ENCODE assay signal across 16 cellular contexts in genomic region chr12:19529933-19530630, GRCh38.
DNase-seq lines count a peak whose midpoint lies in the region; TF ChIP-seq lines count a peak whose summit lies in the region.
"Had no signal": no experiment of that assay in that cellular context is flagged by ENCODE, and none has a peak within 500 bp of the region (broad histone marks: within the 10 kb centered on the region; RNA-seq: fewer than 3 reads in every experiment).

No MANE protein-coding gene starts in this region.

- POLR2A ChIA-PET in PC-9 (lab: Charles Lee; ENCODE audit: unreplicated experiment) = interaction anchor here (0.5 kb wide), 1 partner anchor 372 kb away, joined by 11 read pairs; no protein-coding TSS in a partner anchor

- intact Hi-C loops in PC-9 (cut with micrococcal nuclease; ENCODE audit: unreplicated experiment) (no loop called here), adrenal gland (cut with DNase I) (no loop called here)

- BruUV-seq in PC-9 (replicated peaks; lab: Mats Ljungman, UMichigan) = no TSS peak

- DNase-seq in BE2C = peak; percentile 16
- DNase-seq in PC-9 = no peak
- peak; percentile 76 to 85 for DNase-seq in dermis microvascular lymphatic vessel endothelial cell (ENCODE audit: low read depth in 2 of 2)
- DNase-seq in myocyte (ENCODE audit: low read depth) = peak; percentile 25
- no peak for DNase-seq in middle frontal gyrus (ENCODE audit: extremely low spot score, low spot score)
- no peak for DNase-seq in adrenal gland
- no peak for DNase-seq in T-helper 1 cell
- DNase-seq in NCI-H146 treated with DMSO at 0.1 percent for 48 hours (lab: John Stamatoyannopoulos, UW; ENCODE audit: unreplicated experiment) = no peak
- DNase-seq: activated naive CD8-positive, alpha-beta T cell treated with anti-CD3 and anti-CD28 coated beads for 36 hours; effector CD4-positive, alpha-beta T cell; head of caudate nucleus; left ventricle myocardium superior; NCI-H187 treated with DMSO at 0.1 percent for 48 hours; NCI-H774; WERI-Rb-1 had no signal

- no peaks in the 10 kb centered on the region for H4K20me1 ChIP-seq in PC-9 (ENCODE audit: insufficient read depth)

- H3K27me3 ChIP-seq in BE2C = no peaks in the 10 kb centered on the region
- H3K27me3 ChIP-seq in PC-9 (ENCODE audit: insufficient read depth, low read depth) = no peaks in the 10 kb centered on the region
- H3K27me3 ChIP-seq in adrenal gland = no peaks in the 10 kb centered on the region

- no peak overlapping the region for H2AFZ ChIP-seq in PC-9
- H2AFZ ChIP-seq: parathyroid adenoma had no signal

- H3F3A ChIP-seq in PC-9 (ENCODE audit: insufficient read depth, low read depth) = peaks cover 15% of the 10 kb centered on the region

- H3K79me2 ChIP-seq in PC-9 (ENCODE audit: low read depth) = no peaks in the 10 kb centered on the region
- H3K79me2 ChIP-seq: parathyroid adenoma had no signal

- H3K36me3 ChIP-seq in BE2C = no peaks in the 10 kb centered on the region
- H3K36me3 ChIP-seq in PC-9 (ENCODE audit: low read depth) = no peaks in the 10 kb centered on the region
- no peaks in the 10 kb centered on the region for H3K36me3 ChIP-seq in adrenal gland (replicated peaks in 1 of 2)
- H3K36me3 ChIP-seq: WERI-Rb-1 had no signal

- 62 to 66% (median 62%) methylated on average over 6 of the region's 6 CpGs for WGBS in adrenal gland, 4 donors

- no peak for TF ChIP-seq POLR2A in adrenal gland (IDR thresholded peaks at IDR 0.05)

- H3K4me3 ChIP-seq in BE2C (ENCODE audit: low read depth, low read length) (no peak overlapping the region), PC-9 (no peak overlapping the region), adrenal gland (no peak overlapping the region)

- H3K4me1 ChIP-seq in BE2C = peaks cover 4% of the 10 kb centered on the region
- H3K4me1 ChIP-seq in PC-9 (replicated peaks; ENCODE audit: insufficient read depth) = peaks cover 22% of the 10 kb centered on the region
- peaks cover 0 to 22% of the 10 kb centered on the region in 2 donors for H3K4me1 ChIP-seq in adrenal gland (replicated peaks in 1 of 2)
- H3K4me1 ChIP-seq: parathyroid adenoma had no signal

- H3K27ac ChIP-seq in PC-9 (0 out of 2 replicates have a peak overlapping the region, but pooled peaks have one; percentile 15), adrenal gland (peak overlapping the region in 1 of 5 donors; percentile 11)
- H3K27ac ChIP-seq: parathyroid adenoma, WERI-Rb-1 had no signal

- H3K9me3 ChIP-seq in BE2C (no peaks in the 10 kb centered on the region), PC-9 (ENCODE audit: insufficient read depth, low read depth) (no peaks in the 10 kb centered on the region), adrenal gland (replicated peaks in 1 of 3) (no peaks in the 10 kb centered on the region)

- peak overlapping the region; percentile 10; the same call in 1 of the 2 replicates for H3K4me2 ChIP-seq in PC-9

- CTCF ChIA-PET in PC-9 (lab: Charles Lee) = no interaction called here

- H3K9me2 ChIP-seq in PC-9 (ENCODE audit: insufficient read depth) = no peaks in the 10 kb centered on the region

- TF ChIP-seq CTCF in BE2C (IDR thresholded peaks at IDR 0.05; ENCODE audit: low read depth, low read length) (no peak), PC-9 (conservative IDR thresholded peaks at IDR 0.05) (no peak), adrenal gland (IDR thresholded peaks at IDR 0.05) (no peak)

Comparison
In these comparisons a context has a peak if more than half of its experiments do, and no peak if none do; other contexts are left out.
1. DNase-seq: peak in BE2C (single experiment), dermis microvascular lymphatic vessel endothelial cell (2 of 2) and myocyte (single experiment); none in PC-9 (0 of 2), middle frontal gyrus (single experiment), adrenal gland (0 of 7), T-helper 1 cell (0 of 5) and NCI-H146 treated with DMSO at 0.1 percent for 48 hours (single experiment).